In genomic region chr6:5422321-5422915, GRCh38 we compare ENCODE assay signal across 8 cellular contexts.
DNase-seq lines count a peak whose midpoint lies in the region; ATAC-seq and TF ChIP-seq lines count a peak whose summit lies in the region.

No MANE protein-coding gene starts in this region.

- H3K4me3 ChIP-seq in MG63 (no peak overlapping the region), astrocyte of the cerebellum (ENCODE audit: low read depth, low read length) (no peak overlapping the region), kidney epithelial cell (ENCODE audit: low read depth, low read length) (no peak overlapping the region)

- peak; percentile 84 for TF ChIP-seq CTCF in astrocyte of the cerebellum (IDR thresholded peaks at IDR 0.05; ENCODE audit: low read depth, low read length, missing control alignments)
- peak; percentile 63 for TF ChIP-seq CTCF in kidney epithelial cell (IDR thresholded peaks at IDR 0.05; ENCODE audit: insufficient read depth, low read length, poor library complexity, severe bottlenecking)

- intact Hi-C loops in sciatic nerve (cut with DNase I), result no loop called here

- in situ Hi-C loops in astrocyte of the cerebellum (cut with HindIII; ENCODE audit: low sequenced_read_pairs), result no loop called here

- no peaks in the 10 kb centered on the region for H3K36me3 ChIP-seq in MG63
- H3K36me3 ChIP-seq in kidney epithelial cell (ENCODE audit: control insufficient read depth, insufficient read depth, low read length), result no peaks in the 10 kb centered on the region

- H3K9me3 ChIP-seq in MG63, result peaks cover 7% of the 10 kb centered on the region; the same call in 1 of the 2 replicates

- no peaks in the 10 kb centered on the region for H3K27me3 ChIP-seq in MG63
- no peaks in the 10 kb centered on the region for H3K27me3 ChIP-seq in kidney epithelial cell (ENCODE audit: control insufficient read depth, insufficient read depth, low read length)

- DNase-seq in SIG-M5 treated with dmso at 0.1 percent for 504 hours (lab: John Stamatoyannopoulos, UW; ENCODE audit: unreplicated experiment) (peak; percentile 5), SIG-M5 (lab: John Stamatoyannopoulos, UW) (no peak), MG63 (peak; percentile 13), astrocyte of the cerebellum (ENCODE audit: low read depth) (peak; percentile 28), kidney epithelial cell (ENCODE audit: low read depth) (no peak), sciatic nerve (ENCODE audit: low spot score) (no peak), globus pallidus (ENCODE audit: low spot score) (no peak)

- ATAC-seq in HG02571 (IDR thresholded peaks at IDR 0.05; ENCODE audit: unreplicated experiment), result no peak
- ATAC-seq in sciatic nerve, result no peak

Comparison
In these comparisons a context has a peak if more than half of its experiments do, and no peak if none do; other contexts are left out.
1. DNase-seq: peak in SIG-M5 treated with dmso at 0.1 percent for 504 hours (single experiment), MG63 (single experiment) and astrocyte of the cerebellum (single experiment); none in SIG-M5 (single experiment), kidney epithelial cell (single experiment), sciatic nerve (single experiment) and globus pallidus (single experiment).